In genomic region chr6:330948-331347, GRCh38 we compare ENCODE assay signal across 22 cellular contexts.
"Had no signal": no experiment of that assay in that cellular context is flagged by ENCODE, and none has a peak within 500 bp of the region (broad histone marks: within the 10 kb centered on the region; RNA-seq: fewer than 3 reads in every experiment).

No MANE protein-coding gene starts in this region.

- H3K36me3 ChIP-seq: breast epithelium, left ventricle myocardium inferior, pancreas, prostate gland, tibial artery had no signal

- H3K4me1 ChIP-seq: foreskin keratinocyte, prostate gland had no signal

- ATAC-seq: activated CD4-positive, CD25-positive, alpha-beta regulatory T cell treated with anti-CD3 and anti-CD28 coated beads, Interleukin-2, amount 50 U/mL, for 24 hours; esophagus mucosa; foreskin keratinocyte; naive thymus-derived CD4-positive, alpha-beta T cell had no signal

- DNase-seq: activated CD4-positive, alpha-beta memory T cell treated with anti-CD3 and anti-CD28 coated beads for 36 hours; activated CD4-positive, alpha-beta T cell treated with anti-CD3 and anti-CD28 coated beads for 48 hours; activated naive CD4-positive, alpha-beta T cell; activated T-cell treated with anti-CD3 and anti-CD28 coated beads, Interleukin-2, amount 50 U/mL, for 72 hours; central memory CD4-positive, alpha-beta T cell; foreskin keratinocyte; left ventricle myocardium inferior; naive thymus-derived CD4-positive, alpha-beta T cell; nucleus accumbens; pancreas; stimulated activated CD4-positive, alpha-beta T cell treated with anti-CD3 and anti-CD28 coated beads, Interleukin-15, amount 100 ng/mL, for 24 hours; stimulated activated CD4-positive, alpha-beta T cell treated with anti-CD3 and anti-CD28 coated beads, Interleukin-2, amount 100 ng/mL, for 24 hours; stimulated activated naive B cell treated with anti-CD40 and anti-IgM and Interleukin-4, amounts not matched to agents 10 μg/mL and 1 μg/mL and 100 μg/mL, for 72 hours; stomach; T-helper 9 cell had no signal

- H3K9me3 ChIP-seq: breast epithelium, left ventricle myocardium inferior, pancreas, prostate gland, stomach, tibial artery had no signal

- FAIRE-seq: islet of Langerhans, pancreas, TTC549 had no signal

- H3K27ac ChIP-seq: breast epithelium, foreskin keratinocyte, left ventricle myocardium inferior, pancreas, prostate gland, stomach, tibial artery had no signal

- H3K27me3 ChIP-seq: breast epithelium, foreskin keratinocyte, pancreas, stomach, tibial artery had no signal

- H3K4me3 ChIP-seq: breast epithelium, left ventricle myocardium inferior, pancreas, prostate gland, stomach, tibial artery had no signal
